Comparison of ENCODE assay signal across 8 cellular contexts in the genomic region with DNA sequence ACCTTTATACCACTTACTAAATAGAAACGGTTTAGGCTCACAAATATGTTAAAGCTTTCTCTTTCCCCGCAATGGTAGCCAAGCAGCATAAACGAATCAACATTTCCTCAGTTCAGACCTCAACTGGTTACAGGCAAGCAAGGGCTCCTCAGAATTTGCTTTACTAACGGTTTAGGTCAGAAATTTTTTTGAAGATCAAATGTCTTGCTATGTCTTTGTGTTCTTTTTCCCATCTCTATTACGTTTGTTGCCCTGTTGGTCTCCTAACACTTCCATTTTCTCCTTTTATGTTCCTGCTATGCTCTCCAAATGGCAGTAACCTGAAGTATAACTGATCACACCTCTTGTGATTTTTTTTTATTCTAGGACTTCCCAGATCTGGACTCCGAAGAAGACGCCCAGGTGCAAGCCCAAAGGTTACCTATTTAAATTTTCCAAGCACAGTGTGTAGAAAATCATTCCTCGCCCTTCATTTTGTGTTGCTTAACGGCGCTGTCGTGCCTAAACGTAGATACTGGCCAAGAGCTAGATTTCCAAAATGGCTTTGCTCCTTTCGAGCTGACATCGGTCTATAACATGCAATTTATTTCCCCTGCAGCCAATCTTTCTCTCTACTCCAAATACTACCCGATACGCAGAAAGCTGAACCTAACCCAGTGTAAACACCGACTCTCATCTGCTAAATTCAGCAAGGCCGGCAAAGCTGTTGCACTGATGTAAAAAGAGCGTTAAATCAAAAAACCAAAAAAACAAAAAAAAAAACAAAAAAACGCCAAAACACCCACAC. TPM values are rescaled to one million over a fixed set of nuclear protein-coding genes. Genes with fewer than 3 reads are reported as not detected.
DNase-seq lines count a peak whose midpoint lies in the region; ATAC-seq and TF ChIP-seq lines count a peak whose summit lies in the region.

No MANE protein-coding gene starts in this region.

- no peaks in the 10 kb centered on the region for H3K27me3 ChIP-seq in heart left ventricle
- H3K27me3 ChIP-seq in prostate gland (replicated peaks; ENCODE audit: insufficient read depth): no peaks in the 10 kb centered on the region

- peaks cover 8% of the 10 kb centered on the region for H3K36me3 Mint-ChIP-seq in activated naive CD4-positive, alpha-beta T cell treated with anti-CD3 and anti-CD28 coated beads for 36 hours (ENCODE audit: low read depth)

- H3K27ac ChIP-seq in heart left ventricle (peak overlapping the region; percentile 85 to 98 (median 94)), prostate gland (peak overlapping the region; percentile 80 to 92)

- TF ChIP-seq CTCF in heart left ventricle (IDR thresholded peaks at IDR 0.05) (no peak), prostate gland (IDR thresholded peaks at IDR 0.05) (no peak)

- H3K27me3 Mint-ChIP-seq in activated naive CD4-positive, alpha-beta T cell treated with anti-CD3 and anti-CD28 coated beads for 36 hours (ENCODE audit: low read depth): no peaks in the 10 kb centered on the region

- no peaks in the 10 kb centered on the region for H3K9me3 Mint-ChIP-seq in activated naive CD4-positive, alpha-beta T cell treated with anti-CD3 and anti-CD28 coated beads for 36 hours

- H3K4me3 ChIP-seq in heart left ventricle: peak overlapping the region; percentile 40 to 99 (median 88)
- H3K4me3 ChIP-seq in prostate gland: peak overlapping the region; percentile 75 to 80

- H3K4me1 ChIP-seq in heart left ventricle (peaks cover 0 to 57% (median 26%) of the 10 kb centered on the region in 12 donors), prostate gland (replicated peaks) (no peaks in the 10 kb centered on the region)

- H3K9me3 ChIP-seq in heart left ventricle (no peaks in the 10 kb centered on the region), prostate gland (no peaks in the 10 kb centered on the region)

- H3K36me3 ChIP-seq in heart left ventricle: peaks cover 0 to 7% (median 0%) of the 10 kb centered on the region in 9 donors
- H3K36me3 ChIP-seq in prostate gland: no peaks in the 10 kb centered on the region

- H3K4me1 Mint-ChIP-seq in activated naive CD4-positive, alpha-beta T cell treated with anti-CD3 and anti-CD28 coated beads for 36 hours (ENCODE audit: low read depth): peaks cover 51% of the 10 kb centered on the region

- WGBS in heart left ventricle, 4 donors: 1 to 2% (median 2%) methylated on average over 20 of the region's 20 CpGs
- under 1% methylated on average over 20 of the region's 20 CpGs for WGBS in prostate gland

- H3K27ac Mint-ChIP-seq in activated naive CD4-positive, alpha-beta T cell treated with anti-CD3 and anti-CD28 coated beads for 36 hours: peak overlapping the region; percentile 97

- ATAC-seq in GM19351 (IDR thresholded peaks at IDR 0.05; ENCODE audit: unreplicated experiment): peak; percentile 20
- peak; percentile 0 for ATAC-seq in HG03571 (IDR thresholded peaks at IDR 0.05; ENCODE audit: unreplicated experiment)
- ATAC-seq in heart left ventricle: peak; percentile 1 to 28 (median 15)
- ATAC-seq in HG03139 (IDR thresholded peaks at IDR 0.05; ENCODE audit: unreplicated experiment): no peak

- TF ChIP-seq POLR2A in heart left ventricle (IDR thresholded peaks at IDR 0.05): no peak
- TF ChIP-seq POLR2A in prostate gland (IDR thresholded peaks at IDR 0.05): no peak

- peak; percentile 67 for DNase-seq in CD1c-positive myeloid dendritic cell (ENCODE audit: extremely low spot score)
- DNase-seq in NCI-H748 (lab: John Stamatoyannopoulos, UW; ENCODE audit: unreplicated experiment): peak; percentile 82
- peak; percentile 71 for DNase-seq in activated naive CD4-positive, alpha-beta T cell treated with anti-CD3 and anti-CD28 coated beads for 36 hours
- peak in 3 of 5 donors; percentile 16 to 32 (median 22) for DNase-seq in heart left ventricle
- peak; percentile 21 for DNase-seq in prostate gland (ENCODE audit: low spot score)

- peak overlapping the region; percentile 88 for H3K4me3 Mint-ChIP-seq in activated naive CD4-positive, alpha-beta T cell treated with anti-CD3 and anti-CD28 coated beads for 36 hours

- intact Hi-C loops in activated naive CD4-positive, alpha-beta T cell treated with anti-CD3 and anti-CD28 coated beads for 36 hours (cut with micrococcal nuclease): loop anchor here (1.0 to 5.0 kb wide), 7 partner anchors 48 to 1291 kb away; partner anchors contain the start of genes GOPC and NUS1
- intact Hi-C loops in heart left ventricle (cut with DNase I): loop anchor here in 3 of 10 donors (5.0 to 10.0 kb wide), 5 partner anchors 44 to 1308 kb away; partner anchors contain the start of genes CEP85L (in 1 of the 3), MAN1A1 (in 1 of the 3) and MCM9 (in 1 of the 3)
- intact Hi-C loops in prostate gland (cut with DNase I): loop anchor here (5.0 kb wide), 1 partner anchor 184 kb away; the partner anchor contains the start of gene FAM184A

- CTCF ChIA-PET in activated naive CD4-positive, alpha-beta T cell treated with anti-CD3 and anti-CD28 coated beads for 36 hours (lab: Charles Lee): interaction anchor here (0.5 to 3.4 kb wide), 6 partner anchors 10 to 233 kb away, joined by 3 to 20 read pairs (median 4); no protein-coding TSS in a partner anchor

RNA-seq across cellular contexts. Expression of gene ASF1A, which starts 0.7 kb away (rescaled TPM):
- total RNA-seq in activated naive CD4-positive, alpha-beta T cell treated with anti-CD3 and anti-CD28 coated beads for 36 hours: 10 to 100 TPM; 30.3 to 31.4 TPM
- total RNA-seq in heart left ventricle (10 to 100 TPM in 8 of 9 donors, 1 to 10 TPM in 1; 9.8 to 28.9 (median 22.1) TPM), prostate gland (10 to 100 TPM; 12.5 to 15.6 TPM)
- 10 to 100 TPM; 16.4 to 24.5 TPM for polyA plus RNA-seq in heart left ventricle

RNA-seq across cellular contexts. Expression of gene MCM9, which starts 41.7 kb away (rescaled TPM):
- 10 to 100 TPM; 16.3 to 16.4 TPM for total RNA-seq in activated naive CD4-positive, alpha-beta T cell treated with anti-CD3 and anti-CD28 coated beads for 36 hours
- total RNA-seq in heart left ventricle (1 to 10 TPM; 2.2 to 8.5 (median 4.9) TPM), prostate gland (10 to 100 TPM; 13.6 to 24.8 TPM)
- polyA plus RNA-seq in heart left ventricle: 1 to 10 TPM; 2.1 to 3.6 TPM

Comparison
In these comparisons a context has a peak if more than half of its experiments do, and no peak if none do; other contexts are left out.
1. DNase-seq: peak in every context shown above with its lines; median percentile 82 in NCI-H748; 71 in activated naive CD4-positive, alpha-beta T cell treated with anti-CD3 and anti-CD28 coated beads for 36 hours; 67 in CD1c-positive myeloid dendritic cell; 22 in heart left ventricle; 21 in prostate gland.